ENCODE assay signal across 12 cellular contexts in the genomic region with DNA sequence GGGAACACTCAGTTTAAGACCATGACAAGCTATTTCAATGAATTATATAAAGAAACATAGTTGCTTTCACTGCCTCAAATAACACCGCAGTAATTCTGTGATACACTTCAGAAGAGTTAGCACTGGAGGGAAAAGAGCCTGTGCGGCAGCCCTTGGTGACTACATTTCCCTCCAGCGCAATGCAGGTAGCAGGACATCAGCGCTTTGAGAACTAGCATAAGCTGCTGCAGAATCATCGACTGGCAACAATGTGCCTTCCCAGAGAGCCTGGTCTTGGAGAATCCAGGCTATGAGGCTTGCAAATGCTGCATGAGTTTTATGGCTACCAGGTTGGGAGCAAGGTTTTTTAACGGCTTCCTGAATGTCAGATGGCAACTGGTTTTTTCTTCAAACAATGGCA. TPM values are rescaled to one million over a fixed set of nuclear protein-coding genes. Genes with fewer than 3 reads are reported as not detected.
DNase-seq lines count a peak whose midpoint lies in the region; ATAC-seq, FAIRE-seq and TF ChIP-seq lines count a peak whose summit lies in the region.
"Had no signal": no experiment of that assay in that cellular context is flagged by ENCODE, and none has a peak within 500 bp of the region (broad histone marks: within the 10 kb centered on the region; RNA-seq: fewer than 3 reads in every experiment).

No MANE protein-coding gene starts in this region.

- peaks cover 100% of the 10 kb centered on the region for H3K79me2 ChIP-seq in smooth muscle cell (ENCODE audit: low read depth)

- H3K27ac ChIP-seq in smooth muscle cell (ENCODE audit: low read depth) = no peak overlapping the region

- H4K20me1 ChIP-seq in smooth muscle cell (ENCODE audit: low read depth) = peaks cover 100% of the 10 kb centered on the region

- H3K9me3 ChIP-seq in smooth muscle cell (replicated peaks; ENCODE audit: low read depth) = no peaks in the 10 kb centered on the region

- peak; percentile 37 for ATAC-seq in activated CD4-positive, alpha-beta T cell treated with anti-CD3 and anti-CD28 coated beads for 36 hours

- no peak for TF ChIP-seq CTCF in smooth muscle cell (IDR thresholded peaks at IDR 0.05; ENCODE audit: borderline replicate concordance, insufficient read depth, poor library complexity, severe bottlenecking)

- peak overlapping the region; percentile 55 for H3K4me3 Mint-ChIP-seq in activated CD4-positive, alpha-beta T cell treated with anti-CD3 and anti-CD28 coated beads for 36 hours

- H3K27me3 ChIP-seq in smooth muscle cell (ENCODE audit: low read depth) = no peaks in the 10 kb centered on the region

- DNase-seq in activated CD4-positive, alpha-beta T cell treated with anti-CD3 and anti-CD28 coated beads for 36 hours = peak; percentile 28
- DNase-seq in activated CD4-positive, alpha-beta T cell treated with anti-CD3 and anti-CD28 coated beads, Interleukin-2, amount 50 U/mL, for 1 hour = no peak
- peak; percentile 28 for DNase-seq in RCC 7860 (ENCODE audit: low spot score)
- peak; percentile 18 for DNase-seq in iPS-NIHi7 (ENCODE audit: extremely low spot score)
- no peak for DNase-seq in smooth muscle cell (lab: John Stamatoyannopoulos, UW; ENCODE audit: unreplicated experiment)
- DNase-seq in T1000 (lab: John Stamatoyannopoulos, UW) = no peak
- no peak for DNase-seq in NCI-H2171 treated with DMSO at 0.1 percent for 48 hours (lab: John Stamatoyannopoulos, UW)
- no peak for DNase-seq in SW480 (ENCODE audit: low spot score)
- DNase-seq: activated CD4-positive, alpha-beta T cell treated with anti-CD3 and anti-CD28 coated beads for 4 hours; caudate nucleus; hippocampal formation; NCI-H774 had no signal

- POLR2A ChIA-PET in activated CD4-positive, alpha-beta T cell treated with anti-CD3 and anti-CD28 coated beads for 36 hours (lab: Charles Lee) = no interaction called here

- WGBS in smooth muscle cell (ENCODE audit: low lambda C conversion rate) = 48% methylated on average over 6 of the region's 6 CpGs

- H3K4me3 ChIP-seq in smooth muscle cell = no peak overlapping the region

- H3K27ac Mint-ChIP-seq in activated CD4-positive, alpha-beta T cell treated with anti-CD3 and anti-CD28 coated beads for 36 hours = no peak overlapping the region

- H3K9me3 Mint-ChIP-seq in activated CD4-positive, alpha-beta T cell treated with anti-CD3 and anti-CD28 coated beads for 36 hours (ENCODE audit: low read depth) = no peaks in the 10 kb centered on the region

- H3K4me1 Mint-ChIP-seq in activated CD4-positive, alpha-beta T cell treated with anti-CD3 and anti-CD28 coated beads for 36 hours = peaks cover 91% of the 10 kb centered on the region

- H3K4me1 ChIP-seq in smooth muscle cell (ENCODE audit: low read depth) = peaks cover 52% of the 10 kb centered on the region

- peaks cover 11% of the 10 kb centered on the region for H3F3A ChIP-seq in smooth muscle cell (ENCODE audit: low read depth)

- no peaks in the 10 kb centered on the region for H3K36me3 ChIP-seq in smooth muscle cell (ENCODE audit: low read depth)

- H3K9ac ChIP-seq in smooth muscle cell (ENCODE audit: low read depth) = no peak overlapping the region

- intact Hi-C loops in activated CD4-positive, alpha-beta T cell treated with anti-CD3 and anti-CD28 coated beads for 36 hours (cut with DNase I, micrococcal nuclease) = no loop called here

- CTCF ChIA-PET in activated CD4-positive, alpha-beta T cell treated with anti-CD3 and anti-CD28 coated beads for 36 hours (lab: Charles Lee) = interaction anchor here (0.7 to 0.9 kb wide), 2 partner anchors 25 to 198 kb away, joined by 3 to 4 read pairs; no protein-coding TSS in a partner anchor

- H3K27me3 Mint-ChIP-seq in activated CD4-positive, alpha-beta T cell treated with anti-CD3 and anti-CD28 coated beads for 36 hours = no peaks in the 10 kb centered on the region

- H2AFZ ChIP-seq in smooth muscle cell (ENCODE audit: low read depth) = no peak overlapping the region

- peak; percentile 16 for FAIRE-seq in RCC 7860 (lab: Jason Lieb, UNC)

- peak overlapping the region; percentile 82 for H3K4me2 ChIP-seq in smooth muscle cell

- no peaks in the 10 kb centered on the region for H3K36me3 Mint-ChIP-seq in activated CD4-positive, alpha-beta T cell treated with anti-CD3 and anti-CD28 coated beads for 36 hours (ENCODE audit: low read depth)

RNA-seq across cellular contexts. Expression of a gene that starts 7.5 kb away (rescaled TPM):
- total RNA-seq in activated CD4-positive, alpha-beta T cell treated with anti-CD3 and anti-CD28 coated beads for 36 hours = 1 to 10 TPM; 7.3 to 7.7 TPM
- 26.0 and 27.9 TPM in 2 replicates for total RNA-seq in smooth muscle cell
- 5.1 and 11.0 TPM in 2 replicates for polyA plus RNA-seq in smooth muscle cell

Comparison
In these comparisons a context has a peak if more than half of its experiments do, and no peak if none do; other contexts are left out.
1. DNase-seq: peak in activated CD4-positive, alpha-beta T cell treated with anti-CD3 and anti-CD28 coated beads for 36 hours (single experiment), RCC 7860 (single experiment) and iPS-NIHi7 (single experiment); none in activated CD4-positive, alpha-beta T cell treated with anti-CD3 and anti-CD28 coated beads, Interleukin-2, amount 50 U/mL, for 1 hour (single experiment), smooth muscle cell (single experiment), T1000 (single experiment), NCI-H2171 treated with DMSO at 0.1 percent for 48 hours (single experiment) and SW480 (single experiment).